8 cellular contexts compared by ENCODE assay signal in genomic region chr18:59039040-59039320, GRCh38.
A peak's percentile ranks its signal among the peaks of the same experiment; 100 is the strongest.
DNase-seq lines count a peak whose midpoint lies in the region; ATAC-seq and FAIRE-seq lines count a peak whose summit lies in the region.
"Not testable (repeated sequence)": the region's sequence is repeated elsewhere in the genome, so short reads cannot be mapped to it uniquely, and the experiment has no call there.

No MANE protein-coding gene starts in this region.

- not testable (repeated sequence) for H3K4me3 Mint-ChIP-seq in activated T-cell treated with anti-CD3 and anti-CD28 coated beads, Interleukin-2, amount 50 U/mL, for 24 hours; activated T-helper 2 cell treated with anti-CD3 and anti-CD28 coated beads, Interferon-gamma antibody, Interleukin-2, Interleukin-4, amounts not matched to agents 10 μg/mL and 5 μg/mL and 100 μg/mL, durations not matched to agents 14 hours and 24 hours and 36 hours (ENCODE audit: low read depth); activated naive CD8-positive, alpha-beta T cell treated with anti-CD3 and anti-CD28 coated beads, Interleukin-2, amount 50 U/mL, for 24 hours; stimulated activated effector memory CD8-positive, alpha-beta T cell treated with anti-CD3 and anti-CD28 coated beads, Interleukin-12 subunit alpha, Interleukin-12 subunit beta, amount 100 ng/mL, for 72 hours; stimulated activated naive CD8-positive, alpha-beta T cell treated with anti-CD3 and anti-CD28 coated beads, Interleukin-15, Interleukin-2, amounts not matched to agents 100 ng/mL and 50 ng/mL, for 24 hours

- peak; percentile 49 for FAIRE-seq in A204.1 (lab: Jason Lieb, UNC)
- FAIRE-seq in TTC549 (lab: Jason Lieb, UNC): peak; percentile 53
- FAIRE-seq in endometrium (lab: Jason Lieb, UNC): peak; percentile 84

- peaks cover 11% of the 10 kb centered on the region for H3K9me3 Mint-ChIP-seq in activated T-cell treated with anti-CD3 and anti-CD28 coated beads, Interleukin-2, amount 50 U/mL, for 24 hours
- peaks cover 14% of the 10 kb centered on the region for H3K9me3 Mint-ChIP-seq in activated T-helper 2 cell treated with anti-CD3 and anti-CD28 coated beads, Interferon-gamma antibody, Interleukin-2, Interleukin-4, amounts not matched to agents 10 μg/mL and 5 μg/mL and 100 μg/mL, durations not matched to agents 14 hours and 24 hours and 36 hours
- not testable (repeated sequence) for H3K9me3 Mint-ChIP-seq in activated naive CD8-positive, alpha-beta T cell treated with anti-CD3 and anti-CD28 coated beads, Interleukin-2, amount 50 U/mL, for 24 hours; stimulated activated effector memory CD8-positive, alpha-beta T cell treated with anti-CD3 and anti-CD28 coated beads, Interleukin-12 subunit alpha, Interleukin-12 subunit beta, amount 100 ng/mL, for 72 hours; stimulated activated naive CD8-positive, alpha-beta T cell treated with anti-CD3 and anti-CD28 coated beads, Interleukin-15, Interleukin-2, amounts not matched to agents 100 ng/mL and 50 ng/mL, for 24 hours

- intact Hi-C loops in activated T-helper 2 cell treated with anti-CD3 and anti-CD28 coated beads, Interferon-gamma antibody, Interleukin-2, Interleukin-4, amounts not matched to agents 10 μg/mL and 5 μg/mL and 100 μg/mL, durations not matched to agents 14 hours and 24 hours and 36 hours (cut with micrococcal nuclease): not testable (repeated sequence)

- not testable (repeated sequence) for H3K36me3 Mint-ChIP-seq in activated T-cell treated with anti-CD3 and anti-CD28 coated beads, Interleukin-2, amount 50 U/mL, for 24 hours (ENCODE audit: low read depth); activated T-helper 2 cell treated with anti-CD3 and anti-CD28 coated beads, Interferon-gamma antibody, Interleukin-2, Interleukin-4, amounts not matched to agents 10 μg/mL and 5 μg/mL and 100 μg/mL, durations not matched to agents 14 hours and 24 hours and 36 hours (ENCODE audit: low read depth); activated naive CD8-positive, alpha-beta T cell treated with anti-CD3 and anti-CD28 coated beads, Interleukin-2, amount 50 U/mL, for 24 hours (ENCODE audit: low read depth); stimulated activated effector memory CD8-positive, alpha-beta T cell treated with anti-CD3 and anti-CD28 coated beads, Interleukin-12 subunit alpha, Interleukin-12 subunit beta, amount 100 ng/mL, for 72 hours; stimulated activated naive CD8-positive, alpha-beta T cell treated with anti-CD3 and anti-CD28 coated beads, Interleukin-15, Interleukin-2, amounts not matched to agents 100 ng/mL and 50 ng/mL, for 24 hours (ENCODE audit: low read depth)

- peaks cover 22% of the 10 kb centered on the region for H3K4me1 Mint-ChIP-seq in activated T-cell treated with anti-CD3 and anti-CD28 coated beads, Interleukin-2, amount 50 U/mL, for 24 hours (ENCODE audit: low read depth)
- H3K4me1 Mint-ChIP-seq in activated T-helper 2 cell treated with anti-CD3 and anti-CD28 coated beads, Interferon-gamma antibody, Interleukin-2, Interleukin-4, amounts not matched to agents 10 μg/mL and 5 μg/mL and 100 μg/mL, durations not matched to agents 14 hours and 24 hours and 36 hours (ENCODE audit: low read depth): peaks cover 18% of the 10 kb centered on the region
- peaks cover 18% of the 10 kb centered on the region for H3K4me1 Mint-ChIP-seq in activated naive CD8-positive, alpha-beta T cell treated with anti-CD3 and anti-CD28 coated beads, Interleukin-2, amount 50 U/mL, for 24 hours
- H3K4me1 Mint-ChIP-seq in stimulated activated effector memory CD8-positive, alpha-beta T cell treated with anti-CD3 and anti-CD28 coated beads, Interleukin-12 subunit alpha, Interleukin-12 subunit beta, amount 100 ng/mL, for 72 hours: peaks cover 24% of the 10 kb centered on the region
- peaks cover 25% of the 10 kb centered on the region for H3K4me1 Mint-ChIP-seq in stimulated activated naive CD8-positive, alpha-beta T cell treated with anti-CD3 and anti-CD28 coated beads, Interleukin-15, Interleukin-2, amounts not matched to agents 100 ng/mL and 50 ng/mL, for 24 hours (ENCODE audit: low read depth)

- ATAC-seq in activated naive CD8-positive, alpha-beta T cell treated with anti-CD3 and anti-CD28 coated beads, Interleukin-2, amount 50 U/mL, for 24 hours; stimulated activated effector memory CD8-positive, alpha-beta T cell treated with anti-CD3 and anti-CD28 coated beads, Interleukin-12 subunit alpha, Interleukin-12 subunit beta, amount 100 ng/mL, for 72 hours: not testable (repeated sequence)

- DNase-seq in activated T-cell treated with anti-CD3 and anti-CD28 coated beads, Interleukin-2, amount 50 U/mL, for 24 hours; activated T-helper 2 cell treated with anti-CD3 and anti-CD28 coated beads, Interferon-gamma antibody, Interleukin-2, Interleukin-4, amounts not matched to agents 10 μg/mL and 5 μg/mL and 100 μg/mL, durations not matched to agents 14 hours and 24 hours and 36 hours (ENCODE audit: low spot score); activated naive CD8-positive, alpha-beta T cell treated with anti-CD3 and anti-CD28 coated beads, Interleukin-2, amount 50 U/mL, for 24 hours; stimulated activated effector memory CD8-positive, alpha-beta T cell treated with anti-CD3 and anti-CD28 coated beads, Interleukin-12 subunit alpha, Interleukin-12 subunit beta, amount 100 ng/mL, for 72 hours (ENCODE audit: low spot score in 2 of 2): not testable (repeated sequence)

- peak overlapping the region; percentile 96 for H3K27ac Mint-ChIP-seq in activated T-cell treated with anti-CD3 and anti-CD28 coated beads, Interleukin-2, amount 50 U/mL, for 24 hours
- peak overlapping the region; percentile 81 for H3K27ac Mint-ChIP-seq in activated T-helper 2 cell treated with anti-CD3 and anti-CD28 coated beads, Interferon-gamma antibody, Interleukin-2, Interleukin-4, amounts not matched to agents 10 μg/mL and 5 μg/mL and 100 μg/mL, durations not matched to agents 14 hours and 24 hours and 36 hours
- peak overlapping the region; percentile 83 for H3K27ac Mint-ChIP-seq in activated naive CD8-positive, alpha-beta T cell treated with anti-CD3 and anti-CD28 coated beads, Interleukin-2, amount 50 U/mL, for 24 hours
- peak overlapping the region; percentile 83 for H3K27ac Mint-ChIP-seq in stimulated activated effector memory CD8-positive, alpha-beta T cell treated with anti-CD3 and anti-CD28 coated beads, Interleukin-12 subunit alpha, Interleukin-12 subunit beta, amount 100 ng/mL, for 72 hours
- H3K27ac Mint-ChIP-seq in stimulated activated naive CD8-positive, alpha-beta T cell treated with anti-CD3 and anti-CD28 coated beads, Interleukin-15, Interleukin-2, amounts not matched to agents 100 ng/mL and 50 ng/mL, for 24 hours: peak overlapping the region; percentile 80

- peaks cover 28% of the 10 kb centered on the region for H3K27me3 Mint-ChIP-seq in activated T-cell treated with anti-CD3 and anti-CD28 coated beads, Interleukin-2, amount 50 U/mL, for 24 hours
- H3K27me3 Mint-ChIP-seq in activated T-helper 2 cell treated with anti-CD3 and anti-CD28 coated beads, Interferon-gamma antibody, Interleukin-2, Interleukin-4, amounts not matched to agents 10 μg/mL and 5 μg/mL and 100 μg/mL, durations not matched to agents 14 hours and 24 hours and 36 hours (ENCODE audit: low read depth); activated naive CD8-positive, alpha-beta T cell treated with anti-CD3 and anti-CD28 coated beads, Interleukin-2, amount 50 U/mL, for 24 hours; stimulated activated naive CD8-positive, alpha-beta T cell treated with anti-CD3 and anti-CD28 coated beads, Interleukin-15, Interleukin-2, amounts not matched to agents 100 ng/mL and 50 ng/mL, for 24 hours: not testable (repeated sequence)
